In the genomic region with DNA sequence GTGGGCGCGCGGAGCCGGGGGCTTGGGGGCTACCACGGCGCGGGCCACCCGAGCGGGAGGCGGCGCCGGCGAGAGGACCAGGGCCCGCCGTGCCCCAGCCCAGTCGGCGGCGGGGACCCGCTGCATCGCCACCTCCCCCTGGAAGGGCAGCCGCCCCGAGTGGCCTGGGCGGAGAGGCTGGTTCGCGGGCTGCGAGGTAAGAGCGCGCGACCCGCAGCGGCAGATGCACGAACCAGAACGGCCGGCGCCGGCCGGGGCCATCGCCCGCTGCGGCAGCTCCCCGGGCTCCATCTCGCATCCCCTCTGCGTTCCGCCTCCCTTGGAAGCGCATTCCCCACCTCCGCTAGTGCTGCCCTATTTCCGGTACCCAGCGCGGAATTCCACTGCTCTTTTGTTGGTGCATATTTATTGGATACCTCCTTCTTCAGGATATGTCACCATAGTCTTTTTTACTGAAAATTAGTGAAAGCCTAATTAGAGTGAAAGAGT, we compare ENCODE assay signal across 8 cellular contexts. TPM values are rescaled to one million over a fixed set of nuclear protein-coding genes. Genes with fewer than 3 reads are reported as not detected.
DNase-seq lines count a peak whose midpoint lies in the region; ATAC-seq and TF ChIP-seq lines count a peak whose summit lies in the region.

No MANE protein-coding gene starts in this region.

- peak overlapping the region; percentile 58 for H3K4me2 ChIP-seq in trophoblast cell (ENCODE audit: low read length)

- peak overlapping the region; percentile 13 for H2BK120ac ChIP-seq in trophoblast cell (ENCODE audit: insufficient read depth, low read length, poor library complexity)

- peak overlapping the region; percentile 64 for H3K4me3 ChIP-seq in CD8-positive, alpha-beta memory T cell (ENCODE audit: low read length)
- H3K4me3 ChIP-seq in trophoblast cell (ENCODE audit: low read depth, low read length): peak overlapping the region; percentile 83

- H3K36me3 ChIP-seq in CD8-positive, alpha-beta memory T cell (ENCODE audit: insufficient read depth, low read length): no peaks in the 10 kb centered on the region
- no peaks in the 10 kb centered on the region for H3K36me3 ChIP-seq in trophoblast cell (ENCODE audit: control insufficient read depth in 1 of 2, insufficient read depth in 2 of 2, low read length in 2 of 2)

- H3K4me3 Mint-ChIP-seq in CD8-positive, alpha-beta memory T cell: peak overlapping the region; percentile 88 to 96 (median 93)

- peak overlapping the region; percentile 48 for H3K9ac ChIP-seq in trophoblast cell (ENCODE audit: low read length)

- no peaks in the 10 kb centered on the region for H3K9me3 Mint-ChIP-seq in CD8-positive, alpha-beta memory T cell

- H4K12ac ChIP-seq in trophoblast cell (ENCODE audit: low read depth, low read length): peak overlapping the region; percentile 71

- peak overlapping the region; percentile 80 for H3K18ac ChIP-seq in trophoblast cell (ENCODE audit: low read length)

- peak overlapping the region; percentile 84 for H3K14ac ChIP-seq in trophoblast cell (ENCODE audit: low read length)

- peaks cover 2 to 4% of the 10 kb centered on the region in 2 donors for H3K27me3 Mint-ChIP-seq in CD8-positive, alpha-beta memory T cell

- H4K91ac ChIP-seq in trophoblast cell (ENCODE audit: low read depth, low read length): peak overlapping the region; percentile 64

- H2BK12ac ChIP-seq in trophoblast cell (ENCODE audit: low read length): peak overlapping the region; percentile 34

- peaks cover 6% of the 10 kb centered on the region for H3K4me1 ChIP-seq in CD8-positive, alpha-beta memory T cell (ENCODE audit: insufficient read depth, low read length)
- H3K4me1 ChIP-seq in trophoblast cell (ENCODE audit: control insufficient read depth in 1 of 2, insufficient read depth in 2 of 2, low read length in 2 of 2): peaks cover 2 to 3% of the 10 kb centered on the region in 2 experiments

- peaks cover 6% of the 10 kb centered on the region for H3K79me2 ChIP-seq in trophoblast cell (ENCODE audit: control insufficient read depth, insufficient read depth, low read length, poor library complexity)

- H3K23ac ChIP-seq in trophoblast cell (ENCODE audit: low read length): no peak overlapping the region

- no CpG with 5 or more reads among the region's 49 CpGs for WGBS in trophoblast cell (ENCODE audit: extremely low coverage, insufficient coverage, insufficient read length)

- ATAC-seq in HG03159 (IDR thresholded peaks at IDR 0.05; ENCODE audit: unreplicated experiment): peak; percentile 33
- peak; percentile 60 for ATAC-seq in left ventricle myocardium superior

- CTCF ChIA-PET in CD8-positive, alpha-beta memory T cell (lab: Charles Lee): no interaction called here

- peak in 1 of 5 donors; percentile 3 for DNase-seq in CD8-positive, alpha-beta memory T cell
- DNase-seq in OCI-M1 (lab: John Stamatoyannopoulos, UW) (peak; percentile 65), left ventricle myocardium superior (peak; percentile 57), trophoblast cell (peak; percentile 43 to 55), NCI-H1436 treated with DMSO at 0.1 percent for 48 hours (lab: John Stamatoyannopoulos, UW) (no peak)

- H3K4me1 Mint-ChIP-seq in CD8-positive, alpha-beta memory T cell: peaks cover 37 to 44% (median 42%) of the 10 kb centered on the region in 3 donors

- intact Hi-C loops in left ventricle myocardium superior (cut with micrococcal nuclease): no loop called here

- no peaks in the 10 kb centered on the region for H3K27me3 ChIP-seq in CD8-positive, alpha-beta memory T cell (ENCODE audit: insufficient read depth, low read length, poor library complexity, severe bottlenecking)
- no peaks in the 10 kb centered on the region for H3K27me3 ChIP-seq in trophoblast cell (ENCODE audit: insufficient read depth, low read length)

- H3K9me3 ChIP-seq in CD8-positive, alpha-beta memory T cell (ENCODE audit: low read length): no peaks in the 10 kb centered on the region
- H3K9me3 ChIP-seq in trophoblast cell (ENCODE audit: insufficient read depth, low read depth, low read length): no peaks in the 10 kb centered on the region

- peak overlapping the region; percentile 56 for H3K4ac ChIP-seq in trophoblast cell (ENCODE audit: low read depth, low read length)

- H2AK5ac ChIP-seq in trophoblast cell (ENCODE audit: low read length): no peak overlapping the region

- H3K36me3 Mint-ChIP-seq in CD8-positive, alpha-beta memory T cell: peaks cover 0 to 6% (median 2%) of the 10 kb centered on the region in 3 donors

- H2BK5ac ChIP-seq in trophoblast cell (ENCODE audit: low read depth, low read length, poor library complexity): peak overlapping the region; percentile 10

- peaks cover 7% of the 10 kb centered on the region for H3K79me1 ChIP-seq in trophoblast cell (ENCODE audit: low read length)

- peak overlapping the region in 6 of 8 donors; percentile 57 to 94 (median 78) for H3K27ac Mint-ChIP-seq in CD8-positive, alpha-beta memory T cell

- POLR2A ChIA-PET in CD8-positive, alpha-beta memory T cell (lab: Charles Lee): no interaction called here

- TF ChIP-seq POLR2A in GM19099 (IDR thresholded peaks at IDR 0.05; ENCODE audit: extremely low read depth, insufficient read length, low read depth): peak; percentile 25

- H4K8ac ChIP-seq in trophoblast cell (ENCODE audit: low read depth, low read length): peak overlapping the region; percentile 44

- peak overlapping the region; percentile 51 for H2AFZ ChIP-seq in trophoblast cell (ENCODE audit: insufficient read depth, low read length, poor library complexity)

- H3K27ac ChIP-seq in CD8-positive, alpha-beta memory T cell (ENCODE audit: low read depth, low read length): no peak overlapping the region
- peak overlapping the region; percentile 78 for H3K27ac ChIP-seq in angular gyrus (ENCODE audit: low read depth, low read length)
- peak overlapping the region; percentile 59 for H3K27ac ChIP-seq in trophoblast cell (ENCODE audit: low read depth, low read length)

RNA-seq across cellular contexts. Expression of a gene that starts 0.7 kb away (rescaled TPM):
- total RNA-seq in CD8-positive, alpha-beta memory T cell: 1 to 10 TPM; 7.1 to 8.3 TPM
- 4.9 TPM for polyA plus RNA-seq in CD8-positive, alpha-beta memory T cell
- total RNA-seq in left ventricle myocardium superior: 13.3 TPM
- 14.2 and 16.6 TPM in 2 replicates for polyA plus RNA-seq in trophoblast cell (2013)

RNA-seq across cellular contexts. Expression of a gene that starts 32.7 kb away (rescaled TPM):
- 1 to 10 TPM; 4.9 to 7.2 TPM for total RNA-seq in CD8-positive, alpha-beta memory T cell
- polyA plus RNA-seq in CD8-positive, alpha-beta memory T cell: not detected
- total RNA-seq in left ventricle myocardium superior: 2.7 TPM
- 64.3 and 67.0 TPM in 2 replicates for polyA plus RNA-seq in trophoblast cell (2013)
